Comparison of ENCODE assay signal across 29 cellular contexts in the genomic region with DNA sequence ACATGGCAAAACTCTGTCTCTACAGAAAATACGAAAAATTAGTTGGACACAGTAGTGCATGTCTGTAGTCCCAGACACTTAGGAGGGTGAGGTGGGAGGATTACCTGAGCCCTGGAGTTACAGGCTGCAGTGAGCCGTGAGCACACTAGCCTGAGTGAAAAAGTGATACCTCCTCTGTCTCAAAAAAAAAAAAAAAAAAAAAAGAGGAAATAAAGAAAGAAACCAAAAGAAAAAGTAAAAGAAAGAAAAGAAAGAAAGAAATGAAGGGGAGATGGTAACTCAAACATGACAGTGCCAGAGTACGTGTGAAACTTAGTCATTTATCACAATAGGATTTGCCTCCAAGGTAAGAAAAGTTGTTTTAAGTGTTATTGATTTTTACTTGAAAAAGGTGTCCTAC.
A peak's percentile ranks its signal among the peaks of the same experiment; 100 is the strongest.
DNase-seq lines count a peak whose midpoint lies in the region; ATAC-seq, FAIRE-seq and TF ChIP-seq lines count a peak whose summit lies in the region.
"Had no signal": no experiment of that assay in that cellular context is flagged by ENCODE, and none has a peak within 500 bp of the region (broad histone marks: within the 10 kb centered on the region; RNA-seq: fewer than 3 reads in every experiment).

No MANE protein-coding gene starts in this region.

- no peak overlapping the region for H4K8ac ChIP-seq in H1 (ENCODE audit: extremely low read depth, insufficient read depth, low read length)

- no peaks in the 10 kb centered on the region for H3K36me3 ChIP-seq in H1 (ENCODE audit: control insufficient read depth in 2 of 4, insufficient read depth in 4 of 4, low read length in 3 of 4)
- H3K36me3 ChIP-seq: gastroesophageal sphincter, MG63 had no signal

- DNase-seq in H1 (ENCODE audit: low read depth in 1 of 2, low spot score in 2 of 2), result no peak
- DNase-seq in NCI-H146 (lab: John Stamatoyannopoulos, UW), result no peak
- DNase-seq in activated effector memory CD4-positive, alpha-beta T cell treated with anti-CD3 and anti-CD28 coated beads, Interleukin-2, amount 50 U/mL, for 16 hours, result no peak
- DNase-seq in NCI-H2107 (lab: John Stamatoyannopoulos, UW), result no peak
- DNase-seq: ACHN; activated naive CD4-positive, alpha-beta T cell treated with anti-CD3 and anti-CD28 coated beads for 36 hours; cerebellar nuclear complex; DMS153; HCEC 1CT; immature natural killer cell; KBM-7; left colon; MG63; NCI-H1436; NCI-H2171; NK-92 treated with Interleukin-12 subunit alpha and Interleukin-12 subunit beta, amount 100 ng/mL, for 24 hours; right cardiac atrium; stimulated activated CD4-positive, alpha-beta T cell treated with anti-CD3 and anti-CD28 coated beads, Interleukin-4, amount 100 ng/mL, for 1 hour; SW 1271; T-helper 9 cell; trophoblast cell had no signal

- H3K27ac ChIP-seq in H1 (ENCODE audit: low read depth, low read length), result no peak overlapping the region
- H3K27ac ChIP-seq: gastroesophageal sphincter, hepatocyte had no signal

- CTCF ChIA-PET in H1 (lab: Charles Lee; ENCODE audit: partially characterized antibody), result interaction anchor here (0.7 kb wide), 1 partner anchor 282 kb away, joined by 3 read pairs; no protein-coding TSS in a partner anchor

- no peak overlapping the region for H2BK15ac ChIP-seq in H1 (ENCODE audit: low read length)

- no peak overlapping the region for H3K4ac ChIP-seq in H1 (replicated peaks; ENCODE audit: insufficient read length, low read depth, low read length)

- no peak overlapping the region for H3K9ac ChIP-seq in H1 (replicated peaks in 1 of 4; ENCODE audit: extremely low read depth in 1 of 4, low read depth in 3 of 4, low read length in 3 of 4)

- TF ChIP-seq EP300 in H1 (IDR thresholded peaks at IDR 0.05; ENCODE audit: borderline replicate concordance in 1 of 2, low read depth in 2 of 2, low read length in 2 of 2), result no peak

- H3K79me2 ChIP-seq in H1 (ENCODE audit: control insufficient read depth in 1 of 2, insufficient read depth in 2 of 2, low read length in 2 of 2), result no peaks in the 10 kb centered on the region
- H3K79me2 ChIP-seq: hepatocyte had no signal

- 0 out of 2 replicates have a peak overlapping the region, but pooled peaks have one; percentile 21 for H2AFZ ChIP-seq in H1 (ENCODE audit: low read length)
- H2AFZ ChIP-seq: hepatocyte had no signal

- H3K23me2 ChIP-seq in H1 (ENCODE audit: low read depth, low read length), result no peaks in the 10 kb centered on the region

- no peak overlapping the region for H3K56ac ChIP-seq in H1 (replicated peaks; ENCODE audit: insufficient read length, low read depth, low read length)

- no peak overlapping the region for H2AK5ac ChIP-seq in H1 (ENCODE audit: low read depth, low read length)

- H2BK5ac ChIP-seq in H1 (ENCODE audit: low read depth, low read length), result no peak overlapping the region

- no peaks in the 10 kb centered on the region for H3K79me1 ChIP-seq in H1 (ENCODE audit: low read depth, low read length)

- FAIRE-seq in H1 (lab: Jason Lieb, UNC), result no peak
- FAIRE-seq: HTR-8/SVneo had no signal

- no peak for TF ChIP-seq POLR2A in H1 (IDR thresholded peaks at IDR 0.05; ENCODE audit: control extremely low read depth in 1 of 2, low read depth in 2 of 2, low read length in 2 of 2)

- H3K4me1 ChIP-seq in H1 (replicated peaks in 1 of 4; ENCODE audit: control insufficient read depth in 3 of 4, insufficient read depth in 4 of 4, low read length in 3 of 4), result no peaks in the 10 kb centered on the region
- H3K4me1 ChIP-seq: gastroesophageal sphincter had no signal

- H3K4me3 ChIP-seq in H1 (ENCODE audit: extremely low read depth in 1 of 4, insufficient read depth in 2 of 4, low read depth in 3 of 4, low read length in 4 of 4), result no peak overlapping the region
- H3K4me3 ChIP-seq: gastroesophageal sphincter, hepatocyte, MG63 had no signal

- H4K91ac ChIP-seq in H1 (replicated peaks; ENCODE audit: insufficient read length, low read length), result no peak overlapping the region

- no peak for TF ChIP-seq RAD21 in H1 (IDR thresholded peaks at IDR 0.05 in 1 of 2, conservative IDR thresholded peaks at IDR 0.05 in 1 of 2; ENCODE audit: low read depth in 2 of 2, low read length in 2 of 2)

- WGBS in H1 (ENCODE audit: extremely low coverage in 1 of 2, insufficient coverage in 1 of 2, insufficient read length in 1 of 2, insufficient replicate concordance in 2 of 2, low coverage in 1 of 2, low lambda C conversion rate in 2 of 2, missing lambda C conversion rate in 1 of 2), 2 experiments, result 87% methylated on average over 3 of the region's 3 CpGs; no CpG with 5 or more reads in 1 of the 2 experiments

- no peaks in the 10 kb centered on the region for H4K20me1 ChIP-seq in H1 (replicated peaks in 1 of 2; ENCODE audit: control insufficient read depth in 1 of 2, insufficient read depth in 2 of 2, low read length in 2 of 2)

- POLR2A ChIA-PET in H1 (lab: Charles Lee; ENCODE audit: partially characterized antibody), result no interaction called here

- no peak overlapping the region for H3K23ac ChIP-seq in H1 (ENCODE audit: insufficient read length)

- no peaks in the 10 kb centered on the region for H3K9me3 ChIP-seq in H1 (ENCODE audit: insufficient read depth in 2 of 2, low read depth in 1 of 2, low read length in 1 of 2)
- H3K9me3 ChIP-seq: gastroesophageal sphincter, MG63 had no signal

- H2BK12ac ChIP-seq in H1 (ENCODE audit: low read depth, low read length), result no peak overlapping the region

- H3K14ac ChIP-seq in H1 (ENCODE audit: insufficient read length), result no peak overlapping the region

- no peak overlapping the region for H3K4me2 ChIP-seq in H1 (ENCODE audit: insufficient read depth in 1 of 2, low read depth in 2 of 2, low read length in 2 of 2)
- H3K4me2 ChIP-seq: hepatocyte had no signal

- no peak overlapping the region for H3K18ac ChIP-seq in H1 (ENCODE audit: extremely low read depth, low read length)

- H2BK20ac ChIP-seq in H1 (ENCODE audit: low read length), result no peak overlapping the region

- ATAC-seq in GM18867 (IDR thresholded peaks at IDR 0.05; ENCODE audit: unreplicated experiment) (peak; percentile 58), GM21717 (IDR thresholded peaks at IDR 0.05; ENCODE audit: unreplicated experiment) (peak; percentile 76), HG03342 (IDR thresholded peaks at IDR 0.05; ENCODE audit: unreplicated experiment) (peak; percentile 54), HG02840 (IDR thresholded peaks at IDR 0.05; ENCODE audit: low FRiP score, unreplicated experiment) (no peak)
- ATAC-seq: gastroesophageal sphincter, left colon, right cardiac atrium, WTC11 had no signal

- no peak overlapping the region for H4K5ac ChIP-seq in H1 (ENCODE audit: insufficient read length, low read depth, low read length)

- H3K27me3 ChIP-seq in H1 (replicated peaks in 1 of 4; ENCODE audit: control insufficient read depth in 3 of 4, extremely low read depth in 1 of 4, insufficient read depth in 3 of 4, low read length in 3 of 4), result no peaks in the 10 kb centered on the region
- H3K27me3 ChIP-seq: gastroesophageal sphincter, hepatocyte, MG63 had no signal

- no peak for TF ChIP-seq CTCF in H1 (IDR thresholded peaks at IDR 0.05; ENCODE audit: control extremely low read depth in 1 of 3, insufficient read depth in 1 of 3, low read depth in 1 of 3, low read length in 3 of 3)

- H2BK120ac ChIP-seq in H1 (replicated peaks; ENCODE audit: low read depth, low read length), result no peak overlapping the region

TF ChIP-seq in H1, 55 proteins besides CTCF, POLR2A, EP300 and RAD21:
- TF ChIP-seq SP1 (IDR thresholded peaks at IDR 0.05; ENCODE audit: low read depth, low read length), result no peak
- TF ChIP-seq NRF1 (IDR thresholded peaks at IDR 0.05; ENCODE audit: low read depth, low read length), result no peak
- no peak for TF ChIP-seq TCF12 (IDR thresholded peaks at IDR 0.05; ENCODE audit: low read depth, low read length)
- no peak for TF ChIP-seq JUN (IDR thresholded peaks at IDR 0.05; ENCODE audit: low read depth, low read length)
- no peak for TF ChIP-seq SIX5 (IDR thresholded peaks at IDR 0.05; ENCODE audit: low read depth, low read length)
- TF ChIP-seq, protein P1, sequence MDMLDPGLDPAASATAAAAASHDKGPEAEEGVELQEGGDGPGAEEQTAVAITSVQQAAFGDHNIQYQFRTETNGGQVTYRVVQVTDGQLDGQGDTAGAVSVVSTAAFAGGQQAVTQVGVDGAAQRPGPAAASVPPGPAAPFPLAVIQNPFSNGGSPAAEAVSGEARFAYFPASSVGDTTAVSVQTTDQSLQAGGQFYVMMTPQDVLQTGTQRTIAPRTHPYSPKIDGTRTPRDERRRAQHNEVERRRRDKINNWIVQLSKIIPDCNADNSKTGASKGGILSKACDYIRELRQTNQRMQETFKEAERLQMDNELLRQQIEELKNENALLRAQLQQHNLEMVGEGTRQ (IDR thresholded peaks at IDR 0.05; ENCODE audit: low read length), result no peak
- TF ChIP-seq HDAC2 (IDR thresholded peaks at IDR 0.05; ENCODE audit: borderline replicate concordance in 1 of 2, low read depth in 2 of 2, low read length in 2 of 2), result no peak
- TF ChIP-seq CEBPB (IDR thresholded peaks at IDR 0.05; ENCODE audit: low read depth, low read length), result no peak
- TF ChIP-seq KDM4A (IDR thresholded peaks at IDR 0.05; ENCODE audit: low read depth, low read length, severe bottlenecking), result no peak
- no peak for TF ChIP-seq EZH2 (IDR thresholded peaks at IDR 0.05; ENCODE audit: low read depth, low read length, severe bottlenecking)
- no peak for TF ChIP-seq KDM5A (IDR thresholded peaks at IDR 0.05; ENCODE audit: low read length)
- TF ChIP-seq SP2 (IDR thresholded peaks at IDR 0.05; ENCODE audit: low read length), result no peak
- TF ChIP-seq CBX5 (IDR thresholded peaks at IDR 0.05; ENCODE audit: low read depth, low read length), result no peak
- TF ChIP-seq MAFK (IDR thresholded peaks at IDR 0.05; ENCODE audit: low read depth, low read length), result no peak
- TF ChIP-seq ASH2L (IDR thresholded peaks at IDR 0.05; ENCODE audit: low read length), result no peak
- TF ChIP-seq SRF (IDR thresholded peaks at IDR 0.05; ENCODE audit: low read depth, low read length), result no peak
- no peak for TF ChIP-seq EGR1 (IDR thresholded peaks at IDR 0.05; ENCODE audit: borderline replicate concordance, low read depth, low read length)
- no peak for TF ChIP-seq POU5F1 (IDR thresholded peaks at IDR 0.05; ENCODE audit: low read depth, low read length)
- TF ChIP-seq PHF8 (conservative IDR thresholded peaks at IDR 0.05; ENCODE audit: low read depth, low read length), result no peak
- no peak for TF ChIP-seq GTF2F1 (IDR thresholded peaks at IDR 0.05; ENCODE audit: borderline replicate concordance, low read depth, low read length)
